In the genomic region with DNA sequence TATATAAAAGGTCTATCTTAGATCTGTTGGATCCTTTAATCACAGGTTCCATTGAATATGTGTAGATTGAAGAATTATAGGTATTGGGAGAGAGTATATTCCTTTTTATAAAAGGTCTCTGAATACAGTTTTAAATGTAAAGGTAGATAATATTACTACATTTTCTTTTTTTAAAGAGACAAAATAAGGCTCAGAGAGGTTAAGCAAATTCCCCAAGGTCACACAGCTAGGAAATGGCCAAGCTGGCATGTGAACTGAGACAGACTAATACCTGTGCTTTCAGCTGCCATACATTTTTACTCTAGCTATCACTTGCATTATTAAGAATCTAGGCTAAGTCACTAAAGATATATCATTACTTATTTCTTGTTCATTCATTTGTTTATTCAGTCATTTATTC, we compare ENCODE assay signal across 39 cellular contexts.
"Had no signal": no experiment of that assay in that cellular context is flagged by ENCODE, and none has a peak within 500 bp of the region (broad histone marks: within the 10 kb centered on the region; RNA-seq: fewer than 3 reads in every experiment).

No MANE protein-coding gene starts in this region.

- H3K9me3 Mint-ChIP-seq: activated naive CD4-positive, alpha-beta T cell treated with anti-CD3 and anti-CD28 coated beads for 36 hours; activated naive CD4-positive, alpha-beta T cell treated with anti-CD3 and anti-CD28 coated beads, Interleukin-2, amount 10 ng/mL, durations not matched to agents 7 days and 5 days; activated naive CD4-positive, alpha-beta T cell treated with anti-CD3 and anti-CD28 coated beads, Interleukin-2, amount 50 U/mL, for 24 hours; activated naive CD4-positive, alpha-beta T cell treated with anti-CD3 and anti-CD28 coated beads, Interleukin-2, amount 50 U/mL, for 72 hours; activated naive CD8-positive, alpha-beta T cell treated with anti-CD3 and anti-CD28 coated beads for 36 hours; activated naive CD8-positive, alpha-beta T cell treated with anti-CD3 and anti-CD28 coated beads, Interleukin-2, amount 10 ng/mL, durations not matched to agents 7 days and 5 days; activated naive CD8-positive, alpha-beta T cell treated with anti-CD3 and anti-CD28 coated beads, Interleukin-2, amount 50 U/mL, for 24 hours; activated T-cell treated with anti-CD3 and anti-CD28 coated beads, Interleukin-2, amount 50 U/mL, for 24 hours; activated T-cell treated with anti-CD3 and anti-CD28 coated beads, Interleukin-2, amount 50 U/mL, for 4 hours; activated T-cell treated with anti-CD3 and anti-CD28 coated beads, Interleukin-2, amount 50 U/mL, for 72 hours; activated T-helper 1 cell treated with anti-CD3 and anti-CD28 coated beads, Interleukin-12 subunit alpha, Interleukin-12 subunit beta, Interleukin-2, Interleukin-4 antibody, amounts not matched to agents 30 ng/mL and 10 ng/mL and 1 ng/mL, durations not matched to agents 14 hours and 24 hours and 36 hours; activated T-helper 17 cell treated with anti-CD3 and anti-CD28 coated beads, Interleukin-2, amount 50 U/mL, for 72 hours; brain; central memory CD8-positive, alpha-beta T cell had no signal

- H3K9me3 ChIP-seq: adrenal gland, ascending aorta, body of pancreas, breast epithelium had no signal

- H3K36me3 Mint-ChIP-seq: activated naive CD4-positive, alpha-beta T cell treated with anti-CD3 and anti-CD28 coated beads, Interleukin-2, amount 50 U/mL, for 72 hours; brain had no signal

- H3K4me1 ChIP-seq: adrenal gland, ascending aorta, body of pancreas, breast epithelium had no signal

- H3K27me3 ChIP-seq: adrenal gland, ascending aorta, body of pancreas, brain microvascular endothelial cell, breast epithelium, cardiac muscle cell had no signal

- ATAC-seq: activated naive CD4-positive, alpha-beta T cell treated with anti-CD3 and anti-CD28 coated beads, Interleukin-2, amount 50 U/mL, for 72 hours; activated naive CD8-positive, alpha-beta T cell treated with anti-CD3 and anti-CD28 coated beads, Interleukin-2, amount 50 U/mL, for 24 hours; activated T-cell treated with anti-CD3 and anti-CD28 coated beads, Interleukin-2, amount 50 U/mL, for 4 hours; activated T-cell treated with anti-CD3 and anti-CD28 coated beads, Interleukin-2, amount 50 U/mL, for 72 hours; activated T-helper 17 cell treated with anti-CD3 and anti-CD28 coated beads, Interleukin-2, amount 50 U/mL, for 72 hours; body of pancreas had no signal

- DNase-seq: activated effector memory CD4-positive, alpha-beta T cell treated with anti-CD3 and anti-CD28 coated beads, Interleukin-2, amount 50 U/mL, for 16 hours; activated effector memory CD4-positive, alpha-beta T cell treated with Interleukin-2 at 50 U/mL for 16 hours; activated gamma-delta T cell; activated gamma-delta T cell treated with Interleukin-2 at 50 U/mL for 16 hours; activated naive CD4-positive, alpha-beta T cell; activated naive CD4-positive, alpha-beta T cell treated with anti-CD3 and anti-CD28 coated beads for 36 hours; activated naive CD4-positive, alpha-beta T cell treated with anti-CD3 and anti-CD28 coated beads, Interleukin-2, amount 10 ng/mL, durations not matched to agents 7 days and 5 days; activated naive CD4-positive, alpha-beta T cell treated with anti-CD3 and anti-CD28 coated beads, Interleukin-2, amount 50 U/mL, for 16 hours; activated naive CD4-positive, alpha-beta T cell treated with Interleukin-2 at 50 U/mL for 16 hours; activated naive CD8-positive, alpha-beta T cell treated with anti-CD3 and anti-CD28 coated beads for 36 hours; activated naive CD8-positive, alpha-beta T cell treated with anti-CD3 and anti-CD28 coated beads, Interleukin-2, amount 10 ng/mL, durations not matched to agents 7 days and 5 days; activated naive CD8-positive, alpha-beta T cell treated with anti-CD3 and anti-CD28 coated beads, Interleukin-2, amount 50 U/mL, for 24 hours; activated T-cell treated with anti-CD3 and anti-CD28 coated beads, Interleukin-2, amount 50 U/mL, for 1 hour; activated T-cell treated with anti-CD3 and anti-CD28 coated beads, Interleukin-2, amount 50 U/mL, for 24 hours; activated T-cell treated with anti-CD3 and anti-CD28 coated beads, Interleukin-2, amount 50 U/mL, for 4 hours; activated T-cell treated with anti-CD3 and anti-CD28 coated beads, Interleukin-2, amount 50 U/mL, for 48 hours; activated T-cell treated with anti-CD3 and anti-CD28 coated beads, Interleukin-2, amount 50 U/mL, for 72 hours; adrenal gland; amniotic stem cell; amygdala; anterior cingulate cortex; aorta; body of pancreas; brain microvascular endothelial cell; caudate nucleus; central memory CD4-positive, alpha-beta T cell; cerebellar nuclear complex had no signal

- H3K27me3 Mint-ChIP-seq: activated naive CD4-positive, alpha-beta T cell treated with anti-CD3 and anti-CD28 coated beads, Interleukin-2, amount 10 ng/mL, durations not matched to agents 7 days and 5 days; activated naive CD4-positive, alpha-beta T cell treated with anti-CD3 and anti-CD28 coated beads, Interleukin-2, amount 50 U/mL, for 24 hours; activated naive CD8-positive, alpha-beta T cell; activated naive CD8-positive, alpha-beta T cell treated with anti-CD3 and anti-CD28 coated beads for 36 hours; activated naive CD8-positive, alpha-beta T cell treated with anti-CD3 and anti-CD28 coated beads, Interleukin-2, amount 10 ng/mL, durations not matched to agents 7 days and 5 days; activated naive CD8-positive, alpha-beta T cell treated with anti-CD3 and anti-CD28 coated beads, Interleukin-2, amount 50 U/mL, for 24 hours; activated T-cell treated with anti-CD3 and anti-CD28 coated beads, Interleukin-2, amount 50 U/mL, for 24 hours; activated T-helper 17 cell treated with anti-CD3 and anti-CD28 coated beads, Interleukin-2, amount 50 U/mL, for 72 hours; central memory CD8-positive, alpha-beta T cell had no signal

- H3K4me3 Mint-ChIP-seq: activated naive CD4-positive, alpha-beta T cell treated with anti-CD3 and anti-CD28 coated beads for 36 hours; activated naive CD4-positive, alpha-beta T cell treated with anti-CD3 and anti-CD28 coated beads, Interleukin-2, amount 10 ng/mL, durations not matched to agents 7 days and 5 days; activated naive CD4-positive, alpha-beta T cell treated with anti-CD3 and anti-CD28 coated beads, Interleukin-2, amount 50 U/mL, for 24 hours; activated naive CD8-positive, alpha-beta T cell; activated naive CD8-positive, alpha-beta T cell treated with anti-CD3 and anti-CD28 coated beads for 36 hours; activated naive CD8-positive, alpha-beta T cell treated with anti-CD3 and anti-CD28 coated beads, Interleukin-2, amount 10 ng/mL, durations not matched to agents 7 days and 5 days; activated naive CD8-positive, alpha-beta T cell treated with anti-CD3 and anti-CD28 coated beads, Interleukin-2, amount 50 U/mL, for 24 hours; activated T-cell treated with anti-CD3 and anti-CD28 coated beads, Interleukin-2, amount 50 U/mL, for 24 hours; activated T-cell treated with anti-CD3 and anti-CD28 coated beads, Interleukin-2, amount 50 U/mL, for 4 hours; activated T-cell treated with anti-CD3 and anti-CD28 coated beads, Interleukin-2, amount 50 U/mL, for 72 hours; activated T-helper 1 cell treated with anti-CD3 and anti-CD28 coated beads, Interleukin-12 subunit alpha, Interleukin-12 subunit beta, Interleukin-2, Interleukin-4 antibody, amounts not matched to agents 30 ng/mL and 10 ng/mL and 1 ng/mL, durations not matched to agents 14 hours and 24 hours and 36 hours; activated T-helper 17 cell treated with anti-CD3 and anti-CD28 coated beads, Interleukin-2, amount 50 U/mL, for 72 hours; brain; central memory CD8-positive, alpha-beta T cell had no signal

- H3K27ac Mint-ChIP-seq: activated naive CD4-positive, alpha-beta T cell treated with anti-CD3 and anti-CD28 coated beads for 36 hours; activated naive CD4-positive, alpha-beta T cell treated with anti-CD3 and anti-CD28 coated beads, Interleukin-2, amount 10 ng/mL, durations not matched to agents 7 days and 5 days; activated naive CD4-positive, alpha-beta T cell treated with anti-CD3 and anti-CD28 coated beads, Interleukin-2, amount 50 U/mL, for 24 hours; activated naive CD8-positive, alpha-beta T cell; activated naive CD8-positive, alpha-beta T cell treated with anti-CD3 and anti-CD28 coated beads for 36 hours; activated naive CD8-positive, alpha-beta T cell treated with anti-CD3 and anti-CD28 coated beads, Interleukin-2, amount 10 ng/mL, durations not matched to agents 7 days and 5 days; activated naive CD8-positive, alpha-beta T cell treated with anti-CD3 and anti-CD28 coated beads, Interleukin-2, amount 50 U/mL, for 24 hours; activated T-cell treated with anti-CD3 and anti-CD28 coated beads, Interleukin-2, amount 50 U/mL, for 24 hours; activated T-cell treated with anti-CD3 and anti-CD28 coated beads, Interleukin-2, amount 50 U/mL, for 72 hours; activated T-helper 1 cell treated with anti-CD3 and anti-CD28 coated beads, Interleukin-12 subunit alpha, Interleukin-12 subunit beta, Interleukin-2, Interleukin-4 antibody, amounts not matched to agents 30 ng/mL and 10 ng/mL and 1 ng/mL, durations not matched to agents 14 hours and 24 hours and 36 hours; activated T-helper 17 cell treated with anti-CD3 and anti-CD28 coated beads, Interleukin-2, amount 50 U/mL, for 72 hours had no signal

- H3K4me1 Mint-ChIP-seq: activated naive CD4-positive, alpha-beta T cell treated with anti-CD3 and anti-CD28 coated beads, Interleukin-2, amount 10 ng/mL, durations not matched to agents 7 days and 5 days; activated naive CD4-positive, alpha-beta T cell treated with anti-CD3 and anti-CD28 coated beads, Interleukin-2, amount 50 U/mL, for 24 hours; activated naive CD8-positive, alpha-beta T cell treated with anti-CD3 and anti-CD28 coated beads for 36 hours; activated naive CD8-positive, alpha-beta T cell treated with anti-CD3 and anti-CD28 coated beads, Interleukin-2, amount 10 ng/mL, durations not matched to agents 7 days and 5 days; activated naive CD8-positive, alpha-beta T cell treated with anti-CD3 and anti-CD28 coated beads, Interleukin-2, amount 50 U/mL, for 24 hours; activated T-helper 17 cell treated with anti-CD3 and anti-CD28 coated beads, Interleukin-2, amount 50 U/mL, for 72 hours; central memory CD8-positive, alpha-beta T cell had no signal

- FAIRE-seq: astrocyte, bronchial epithelial cell had no signal

- H3K27ac ChIP-seq: adrenal gland, ascending aorta, body of pancreas, brain microvascular endothelial cell, breast epithelium, cardiac muscle cell had no signal

- H3K36me3 ChIP-seq: adrenal gland, ascending aorta, brain microvascular endothelial cell, breast epithelium, cardiac muscle cell had no signal

- H3K4me3 ChIP-seq: adrenal gland, ascending aorta, body of pancreas, breast epithelium, cardiac muscle cell had no signal
